ENCODE assay signal across 17 cellular contexts in genomic region chr5:135393691-135394090, GRCh38. TPM values are rescaled to one million over a fixed set of nuclear protein-coding genes. Genes with fewer than 3 reads are reported as not detected.
DNase-seq lines count a peak whose midpoint lies in the region; ATAC-seq and TF ChIP-seq lines count a peak whose summit lies in the region.
"Had no signal": no experiment of that assay in that cellular context is flagged by ENCODE, and none has a peak within 500 bp of the region (broad histone marks: within the 10 kb centered on the region; RNA-seq: fewer than 3 reads in every experiment).

No MANE protein-coding gene starts in this region.

- H3K79me1 ChIP-seq in mesenchymal stem cell (replicated peaks; ENCODE audit: low read length, poor library complexity, severe bottlenecking) = no peaks in the 10 kb centered on the region

- POLR2A ChIA-PET in AG04450 (lab: Yijun Ruan, JAX) = interaction anchor here (1.0 to 1.6 kb wide), 2 partner anchors 9 to 254 kb away, joined by 3 to 4 read pairs; no protein-coding TSS in a partner anchor

- H3K4ac ChIP-seq in mesenchymal stem cell (ENCODE audit: low read depth in 1 of 2, low read length in 2 of 2) = peak overlapping the region in 1 of 2 experiments; percentile 57

- peaks cover 46% of the 10 kb centered on the region for H3K4me1 ChIP-seq in mesenchymal stem cell (ENCODE audit: control insufficient read depth, insufficient read depth, low read depth, low read length)

- H3K18ac ChIP-seq in mesenchymal stem cell (ENCODE audit: low read depth in 1 of 2, low read length in 2 of 2) = peak overlapping the region; percentile 71 to 74

- peak overlapping the region; percentile 73 for H4K8ac ChIP-seq in mesenchymal stem cell (ENCODE audit: low read length)

- H3K4me2 ChIP-seq in mesenchymal stem cell (ENCODE audit: low read length, poor library complexity, severe bottlenecking) = no peak overlapping the region

- peak overlapping the region in 1 of 2 experiments; percentile 86 for H3K14ac ChIP-seq in mesenchymal stem cell (ENCODE audit: low read length in 2 of 2)

- no peak overlapping the region for H2BK15ac ChIP-seq in mesenchymal stem cell (ENCODE audit: low read depth, poor library complexity, severe bottlenecking)

- H3K27ac Mint-ChIP-seq in HFFc6 = peak overlapping the region; percentile 91

- no peaks in the 10 kb centered on the region for H3K9me3 Mint-ChIP-seq in HFFc6

- no peaks in the 10 kb centered on the region for H3K27me3 ChIP-seq in AG04450 (ENCODE audit: control insufficient read depth, insufficient read depth, low read length)
- no peaks in the 10 kb centered on the region for H3K27me3 ChIP-seq in mesenchymal stem cell (ENCODE audit: control insufficient read depth in 1 of 2, insufficient read depth in 1 of 2, low read length in 2 of 2)
- H3K27me3 ChIP-seq: heart left ventricle, testis had no signal

- peak overlapping the region; percentile 70 for H3K4me3 Mint-ChIP-seq in HFFc6

- H4K91ac ChIP-seq in mesenchymal stem cell (ENCODE audit: low read length) = no peak overlapping the region

- H3K4me3 ChIP-seq in AG04450 (ENCODE audit: low read depth, low read length) = peak overlapping the region; percentile 14; the same call in 1 of the 2 replicates
- no peak overlapping the region for H3K4me3 ChIP-seq in astrocyte of the spinal cord (ENCODE audit: low read depth, low read length)
- no peak overlapping the region for H3K4me3 ChIP-seq in mesenchymal stem cell (ENCODE audit: insufficient read depth in 1 of 2, low read depth in 1 of 2, low read length in 2 of 2)
- H3K4me3 ChIP-seq: heart left ventricle, testis had no signal

- 61% methylated on average over 3 of the region's 3 CpGs for WGBS in mesenchymal stem cell

- H3K27ac ChIP-seq in AG04450 (ENCODE audit: low read depth, low read length) (peak overlapping the region; percentile 49), mesenchymal stem cell (ENCODE audit: low read length, poor library complexity, severe bottlenecking) (peak overlapping the region; percentile 41)

- no peak for TF ChIP-seq CTCF in AG04450 (IDR thresholded peaks at IDR 0.05; ENCODE audit: low read depth, low read length)
- no peak for TF ChIP-seq CTCF in HFFc6 (IDR thresholded peaks at IDR 0.05)
- TF ChIP-seq CTCF in astrocyte of the spinal cord (IDR thresholded peaks at IDR 0.05; ENCODE audit: low read depth, low read length) = no peak

- ATAC-seq in HG03442 (IDR thresholded peaks at IDR 0.05; ENCODE audit: unreplicated experiment) = no peak
- ATAC-seq: heart left ventricle had no signal

- H2BK120ac ChIP-seq in mesenchymal stem cell (ENCODE audit: low read depth, low read length) = no peak overlapping the region

- peaks cover 93% of the 10 kb centered on the region for H3K4me1 Mint-ChIP-seq in HFFc6 (ENCODE audit: low read depth)

- no peak overlapping the region for H2BK5ac ChIP-seq in mesenchymal stem cell (ENCODE audit: low read depth, low read length, poor library complexity, severe bottlenecking)

- H3K36me3 Mint-ChIP-seq in HFFc6 (ENCODE audit: low read depth) = peaks cover 31% of the 10 kb centered on the region

- H3K27me3 Mint-ChIP-seq in HFFc6 (ENCODE audit: insufficient read depth) = peaks cover 4% of the 10 kb centered on the region; the same call in 1 of the 2 replicates

- no peak overlapping the region for H3K9ac ChIP-seq in mesenchymal stem cell (ENCODE audit: low read length)

- H2AK5ac ChIP-seq in mesenchymal stem cell (ENCODE audit: low read length, severe bottlenecking) = peak overlapping the region; percentile 74

- peak overlapping the region in 1 of 2 experiments; percentile 78 for H3K23ac ChIP-seq in mesenchymal stem cell (ENCODE audit: low read length in 2 of 2)

- peaks cover 10 to 15% of the 10 kb centered on the region in 2 experiments for H3K36me3 ChIP-seq in mesenchymal stem cell (ENCODE audit: control insufficient read depth in 1 of 2, insufficient read depth in 2 of 2, low read depth in 1 of 2, low read length in 2 of 2)

- DNase-seq in AG04450 (ENCODE audit: low read depth, low spot score) = peak; percentile 38
- peak; percentile 69 for DNase-seq in HFFc6
- peak; percentile 68 for DNase-seq in astrocyte of the spinal cord (ENCODE audit: low read depth, low spot score)
- DNase-seq in mesenchymal stem cell = peak; percentile 84
- DNase-seq in SKM-1 (lab: John Stamatoyannopoulos, UW; ENCODE audit: unreplicated experiment) = no peak
- DNase-seq in activated gamma-delta T cell (lab: John Stamatoyannopoulos, UW) = no peak
- no peak for DNase-seq in germinal center (ENCODE audit: low spot score)
- DNase-seq: activated CD4-positive, alpha-beta T cell treated with anti-CD3 and anti-CD28 coated beads for 4 hours; activated T-cell treated with anti-CD3 and anti-CD28 coated beads, Interleukin-2, amount 50 U/mL, for 1 hour; heart left ventricle; NCI-H345; T-helper 9 cell; testis had no signal

- CTCF ChIA-PET in AG04450 (lab: Charles Lee) = interaction anchor here (1.9 kb wide), 1 partner anchor 33 kb away, joined by 7 read pairs; no protein-coding TSS in a partner anchor

- peak overlapping the region in 1 of 2 experiments; percentile 85 for H2BK12ac ChIP-seq in mesenchymal stem cell (ENCODE audit: low read length in 2 of 2)

- H3K9me3 ChIP-seq in AG04450 (ENCODE audit: control insufficient read depth, insufficient read depth, low read length) (peaks cover 4% of the 10 kb centered on the region; the same call in 1 of the 2 replicates), mesenchymal stem cell (ENCODE audit: control insufficient read depth, low read length) (no peaks in the 10 kb centered on the region)
- H3K9me3 ChIP-seq: heart left ventricle, testis had no signal

- H2AFZ ChIP-seq in mesenchymal stem cell (ENCODE audit: low read depth, low read length) = no peak overlapping the region

- in situ Hi-C loops in astrocyte of the spinal cord (cut with HindIII; ENCODE audit: low sequenced_read_pairs) = no loop called here

RNA-seq across cellular contexts. Expression of gene MACROH2A1, which starts 5.3 kb away (rescaled TPM):
- polyA plus RNA-seq in AG04450 (2011; rRNA removed) = 117 and 129 TPM in 2 replicates
- polyA minus RNA-seq in AG04450 (2011; rRNA and poly(A)+ RNA removed) = 125 and 142 TPM in 2 replicates
- 100 to 1,000 TPM; 116 to 144 (median 127) TPM for total RNA-seq in HFFc6 (2021; fragmentation: NEBNext Ultra II Directional; extraction: Animal tissue kit (Norgen Biotek cat#: 25700))
- 114 TPM for polyA plus RNA-seq in mesenchymal stem cell (2013, experiment 1 of 2)
- polyA plus RNA-seq in mesenchymal stem cell (2013, experiment 2 of 2) = 113 TPM

RNA-seq across cellular contexts. Expression of gene DCANP1, which starts 53.5 kb away (rescaled TPM):
- polyA plus RNA-seq in AG04450 (2011; rRNA removed) = not detected in 2 replicates
- not detected in 2 replicates for polyA minus RNA-seq in AG04450 (2011; rRNA and poly(A)+ RNA removed)
- not detected for total RNA-seq in HFFc6 (2021; fragmentation: NEBNext Ultra II Directional; extraction: Animal tissue kit (Norgen Biotek cat#: 25700))
- polyA plus RNA-seq in mesenchymal stem cell (2013, experiment 1 of 2) = not detected
- polyA plus RNA-seq in mesenchymal stem cell (2013, experiment 2 of 2) = not detected
- total RNA-seq: endothelial cell of umbilical vein, kidney epithelial cell, testis had no signal
- polyA plus RNA-seq: adipose tissue, endothelial cell of umbilical vein, heart left ventricle had no signal

RNA-seq across cellular contexts. Expression of gene TIFAB, which starts 58.5 kb away (rescaled TPM):
- not detected in 2 replicates for polyA plus RNA-seq in AG04450 (2011; rRNA removed)
- not detected in 2 replicates for polyA minus RNA-seq in AG04450 (2011; rRNA and poly(A)+ RNA removed)
- not detected for total RNA-seq in HFFc6 (2021; fragmentation: NEBNext Ultra II Directional; extraction: Animal tissue kit (Norgen Biotek cat#: 25700))
- polyA plus RNA-seq in mesenchymal stem cell (2013, experiment 1 of 2) = not detected
- polyA plus RNA-seq in mesenchymal stem cell (2013, experiment 2 of 2) = not detected
- total RNA-seq: endothelial cell of umbilical vein, kidney epithelial cell had no signal
- polyA plus RNA-seq: endothelial cell of umbilical vein had no signal

Comparison
In these comparisons a context has a peak if more than half of its experiments do, and no peak if none do; other contexts are left out.
1. DNase-seq: peak in AG04450 (single experiment), HFFc6 (single experiment), astrocyte of the spinal cord (single experiment) and mesenchymal stem cell (single experiment); none in SKM-1 (single experiment), activated gamma-delta T cell (single experiment) and germinal center (single experiment).